ENCODE assay signal across 25 cellular contexts in the genomic region with DNA sequence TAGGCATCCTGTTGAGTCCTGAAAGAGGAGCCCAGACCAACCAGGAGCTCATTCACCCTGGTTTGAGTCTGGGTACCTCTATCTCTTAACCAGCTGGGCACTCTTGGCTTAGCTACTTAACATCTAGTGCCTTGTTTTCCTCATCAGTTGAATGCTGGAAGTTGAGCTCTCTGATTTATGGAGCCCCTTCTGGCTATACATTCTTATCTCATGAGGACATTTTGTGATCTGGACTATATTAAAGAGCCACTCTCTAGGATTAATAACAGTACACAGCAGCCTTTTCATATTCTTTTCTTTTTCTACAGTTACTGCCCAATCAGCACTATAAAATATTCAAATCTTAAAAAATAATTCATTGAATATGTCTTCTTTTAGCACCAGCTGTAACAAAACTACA.
DNase-seq lines count a peak whose midpoint lies in the region; ATAC-seq, FAIRE-seq and TF ChIP-seq lines count a peak whose summit lies in the region.
"Had no signal": no experiment of that assay in that cellular context is flagged by ENCODE, and none has a peak within 500 bp of the region (broad histone marks: within the 10 kb centered on the region; RNA-seq: fewer than 3 reads in every experiment).

No MANE protein-coding gene starts in this region.

- POLR2A ChIA-PET in SK-N-SH (lab: Yijun Ruan, JAX), result no interaction called here
- POLR2A ChIA-PET in K562 (lab: Yijun Ruan, JAX), result interaction anchor here (0.6 to 1.7 kb wide), 4 partner anchors 7 to 144 kb away, joined by 3 to 12 read pairs (median 3); no protein-coding TSS in a partner anchor

- H3K27ac ChIP-seq in SK-N-SH (ENCODE audit: low read depth in 2 of 2, low read length in 1 of 2) (no peak overlapping the region), K562 (ENCODE audit: extremely low read depth, low read depth, low read length) (no peak overlapping the region), mesenchymal stem cell (ENCODE audit: low read length, poor library complexity, severe bottlenecking) (no peak overlapping the region)
- H3K27ac ChIP-seq: 22Rv1; BLaER1 treated with 17β-estradiol and CSF1 and Interleukin-3, amounts not matched to agents 10 nM and 100 nM had no signal

- no peaks in the 10 kb centered on the region for H3K9me1 ChIP-seq in K562 (ENCODE audit: control insufficient read depth, insufficient read depth, low read length)

- peak overlapping the region in 1 of 2 donors; percentile 97 for H3K27ac Mint-ChIP-seq in natural killer cell treated with Interleukin-12 subunit alpha and Interleukin-12 subunit beta and Interleukin-15 and Interleukin-18, amount 100 ng/mL, for 72 hours
- H3K27ac Mint-ChIP-seq: CD14-positive monocyte; CD4-positive, alpha-beta T cell; CD8-positive, alpha-beta memory T cell; GM23338; H9; HFFc6 had no signal

- H2AFZ ChIP-seq in SK-N-SH (ENCODE audit: low read depth) (no peak overlapping the region), K562 (ENCODE audit: low read depth, low read length) (no peak overlapping the region), mesenchymal stem cell (ENCODE audit: low read depth, low read length) (no peak overlapping the region)
- H2AFZ ChIP-seq: GM23338 had no signal

- H3K79me1 ChIP-seq in mesenchymal stem cell (replicated peaks; ENCODE audit: low read length, poor library complexity, severe bottlenecking), result no peaks in the 10 kb centered on the region

- intact Hi-C loops in K562 (cut with micrococcal nuclease), result no loop called here

- H3K23ac ChIP-seq in mesenchymal stem cell (ENCODE audit: low read length in 2 of 2), result no peak overlapping the region

- no peak for TF ChIP-seq POLR2A in K562 (conservative IDR thresholded peaks at IDR 0.05)

- H2BK15ac ChIP-seq in mesenchymal stem cell (ENCODE audit: low read depth, poor library complexity, severe bottlenecking), result no peak overlapping the region

- no peak overlapping the region for H4K8ac ChIP-seq in mesenchymal stem cell (ENCODE audit: low read length)

- no peaks in the 10 kb centered on the region for H3K27me3 ChIP-seq in SK-N-SH (ENCODE audit: insufficient read depth)
- H3K27me3 ChIP-seq in K562 (ENCODE audit: control insufficient read depth in 2 of 2, insufficient read depth in 2 of 2, low read length in 2 of 2), result no peaks in the 10 kb centered on the region; a peak in 1 of 5 replicates
- peaks cover 0 to 35% of the 10 kb centered on the region in 2 experiments for H3K27me3 ChIP-seq in mesenchymal stem cell (ENCODE audit: control insufficient read depth in 1 of 2, insufficient read depth in 1 of 2, low read length in 2 of 2)
- H3K27me3 ChIP-seq: BE2C; BLaER1 treated with 17β-estradiol and CSF1 and Interleukin-3, amounts not matched to agents 10 nM and 100 nM had no signal

- in situ Hi-C loops in K562 (cut with MboI), result no loop called here

- no peak overlapping the region for H2BK12ac ChIP-seq in mesenchymal stem cell (ENCODE audit: low read length in 2 of 2)

- FAIRE-seq in K562 (lab: Jason Lieb, UNC), result no peak
- FAIRE-seq: A204.1, D721Med, GM12891, GM18507 had no signal

- H3K9me3 ChIP-seq in SK-N-SH, result no peaks in the 10 kb centered on the region
- H3K9me3 ChIP-seq in K562 (replicated peaks; ENCODE audit: control insufficient read depth, insufficient read depth, low read depth, low read length), result no peaks in the 10 kb centered on the region
- no peaks in the 10 kb centered on the region for H3K9me3 ChIP-seq in mesenchymal stem cell (ENCODE audit: control insufficient read depth, low read length)
- H3K9me3 ChIP-seq: BE2C had no signal

- no peaks in the 10 kb centered on the region for H3K36me3 Mint-ChIP-seq in natural killer cell treated with Interleukin-12 subunit alpha and Interleukin-12 subunit beta and Interleukin-15 and Interleukin-18, amount 100 ng/mL, for 72 hours
- H3K36me3 Mint-ChIP-seq: CD14-positive monocyte; CD8-positive, alpha-beta memory T cell had no signal

- peaks cover 6% of the 10 kb centered on the region for H3K9me3 Mint-ChIP-seq in natural killer cell treated with Interleukin-12 subunit alpha and Interleukin-12 subunit beta and Interleukin-15 and Interleukin-18, amount 100 ng/mL, for 72 hours
- H3K9me3 Mint-ChIP-seq: CD4-positive, alpha-beta T cell; CD8-positive, alpha-beta memory T cell; H9; HFFc6 had no signal

- no peak overlapping the region for H3K4me3 ChIP-seq in SK-N-SH (ENCODE audit: low read depth in 2 of 2, low read length in 1 of 2)
- H3K4me3 ChIP-seq in K562, result no peak overlapping the region
- no peak overlapping the region for H3K4me3 ChIP-seq in mesenchymal stem cell (ENCODE audit: insufficient read depth in 1 of 2, low read depth in 1 of 2, low read length in 2 of 2)
- H3K4me3 ChIP-seq: BLaER1 treated with 17β-estradiol and CSF1 and Interleukin-3, amounts not matched to agents 10 nM and 100 nM; GM23338 had no signal

- H3K36me3 ChIP-seq in SK-N-SH (replicated peaks in 1 of 2; ENCODE audit: control insufficient read depth in 1 of 2, insufficient read depth in 2 of 2, low read length in 1 of 2) (no peaks in the 10 kb centered on the region), K562 (ENCODE audit: control insufficient read depth, insufficient read depth, low read length) (no peaks in the 10 kb centered on the region), mesenchymal stem cell (ENCODE audit: control insufficient read depth in 1 of 2, insufficient read depth in 2 of 2, low read depth in 1 of 2, low read length in 2 of 2) (no peaks in the 10 kb centered on the region)
- H3K36me3 ChIP-seq: BE2C; BLaER1 treated with 17β-estradiol and CSF1 and Interleukin-3, amounts not matched to agents 10 nM and 100 nM had no signal

- H3K14ac ChIP-seq in mesenchymal stem cell (ENCODE audit: low read length in 2 of 2), result no peak overlapping the region

- H2BK120ac ChIP-seq in mesenchymal stem cell (ENCODE audit: low read depth, low read length), result no peak overlapping the region

- H4K20me1 ChIP-seq in SK-N-SH (ENCODE audit: insufficient read depth), result no peaks in the 10 kb centered on the region
- H4K20me1 ChIP-seq in K562 (replicated peaks; ENCODE audit: control insufficient read depth, insufficient read depth, low read length), result no peaks in the 10 kb centered on the region
- H4K20me1 ChIP-seq: BLaER1 treated with 17β-estradiol and CSF1 and Interleukin-3, amounts not matched to agents 10 nM and 100 nM had no signal

- H4K91ac ChIP-seq in mesenchymal stem cell (ENCODE audit: low read length), result no peak overlapping the region

- peak; percentile 6 for DNase-seq in DMS 273 (lab: John Stamatoyannopoulos, UW; ENCODE audit: unreplicated experiment)
- no peak for DNase-seq in DMS 273 treated with DMSO at 0.1 percent for 48 hours (lab: John Stamatoyannopoulos, UW)
- DNase-seq in SK-N-SH, result no peak
- DNase-seq in K562 (ENCODE audit: extremely low read depth in 1 of 4, low spot score in 3 of 4), result no peak
- DNase-seq in mesenchymal stem cell, result peak; percentile 14
- no peak for DNase-seq in NCI-H82 treated with DMSO at 0.1 percent for 48 hours (lab: John Stamatoyannopoulos, UW; ENCODE audit: unreplicated experiment)
- DNase-seq in natural killer cell treated with Interleukin-12 subunit alpha and Interleukin-12 subunit beta and Interleukin-15 and Interleukin-18, amount 100 ng/mL, for 72 hours (ENCODE audit: low spot score), result no peak
- DNase-seq in NCI-H2196 (lab: John Stamatoyannopoulos, UW; ENCODE audit: unreplicated experiment), result no peak
- DNase-seq: AML-193; BE2C; CD4-positive, alpha-beta T cell; CD8-positive, alpha-beta memory T cell; DMS153; GF-D8; H9; HFFc6 had no signal

- H3K4me1 Mint-ChIP-seq in natural killer cell treated with Interleukin-12 subunit alpha and Interleukin-12 subunit beta and Interleukin-15 and Interleukin-18, amount 100 ng/mL, for 72 hours (ENCODE audit: low read depth in 2 of 2), result peaks cover 41 to 44% of the 10 kb centered on the region in 2 donors

- BruUV-seq in K562 (replicated peaks; lab: Mats Ljungman, UMichigan), result no TSS peak

- H3K18ac ChIP-seq in mesenchymal stem cell (ENCODE audit: low read depth in 1 of 2, low read length in 2 of 2), result no peak overlapping the region

- TF ChIP-seq EP300 in SK-N-SH (IDR thresholded peaks at IDR 0.05; ENCODE audit: borderline replicate concordance in 1 of 2, low read depth in 1 of 2, low read length in 1 of 2) (0 out of 4 replicates have a peak, but pooled peaks of 1 of the 2 experiments have one; percentile 13), K562 (IDR thresholded peaks at IDR 0.05; ENCODE audit: low read length) (no peak)

- H3K9me2 ChIP-seq in SK-N-SH, result no peaks in the 10 kb centered on the region

- no peak overlapping the region for H2BK5ac ChIP-seq in mesenchymal stem cell (ENCODE audit: low read depth, low read length, poor library complexity, severe bottlenecking)

- H3K4me3 Mint-ChIP-seq in natural killer cell treated with Interleukin-12 subunit alpha and Interleukin-12 subunit beta and Interleukin-15 and Interleukin-18, amount 100 ng/mL, for 72 hours, result no peak overlapping the region
- H3K4me3 Mint-ChIP-seq: CD14-positive monocyte; CD4-positive, alpha-beta T cell; CD8-positive, alpha-beta memory T cell; GM23338; H9; HFFc6 had no signal

- H3K27me3 Mint-ChIP-seq in natural killer cell treated with Interleukin-12 subunit alpha and Interleukin-12 subunit beta and Interleukin-15 and Interleukin-18, amount 100 ng/mL, for 72 hours, result peaks cover 9 to 17% of the 10 kb centered on the region in 2 donors
- H3K27me3 Mint-ChIP-seq: CD4-positive, alpha-beta T cell had no signal

- ATAC-seq in K562, result no peak
- no peak for ATAC-seq in natural killer cell treated with Interleukin-12 subunit alpha and Interleukin-12 subunit beta and Interleukin-15 and Interleukin-18, amount 100 ng/mL, for 72 hours
- ATAC-seq: GM23338, HCT116 had no signal

- H3K4me1 ChIP-seq in SK-N-SH (ENCODE audit: control insufficient read depth in 1 of 2, insufficient read depth in 2 of 2, low read depth in 1 of 2, low read length in 1 of 2) (no peaks in the 10 kb centered on the region; a peak in 1 of 4 replicates), K562 (replicated peaks in 1 of 2; ENCODE audit: control insufficient read depth in 2 of 2, insufficient read depth in 2 of 2, low read length in 2 of 2) (peaks cover 0 to 40% of the 10 kb centered on the region in 2 experiments; a peak in 3 of 5 replicates), mesenchymal stem cell (ENCODE audit: control insufficient read depth, insufficient read depth, low read depth, low read length) (peaks cover 5% of the 10 kb centered on the region)
- H3K4me1 ChIP-seq: BE2C had no signal

- no peak overlapping the region for H3K4ac ChIP-seq in mesenchymal stem cell (ENCODE audit: low read depth in 1 of 2, low read length in 2 of 2)

- CTCF ChIA-PET in SK-N-SH (lab: Yijun Ruan, JAX) (no interaction called here), K562 (lab: Yijun Ruan, JAX; ENCODE audit: low intra/inter-chr PET ratio) (no interaction called here)

- TF ChIP-seq CTCF in SK-N-SH (IDR thresholded peaks at IDR 0.05) (no peak), K562 (IDR thresholded peaks at IDR 0.05 in 2 of 3, conservative IDR thresholded peaks at IDR 0.05 in 1 of 3; ENCODE audit: insufficient read depth in 2 of 3, low read depth in 1 of 3, low read length in 3 of 3) (no peak)

- H3K79me2 ChIP-seq in SK-N-SH (ENCODE audit: insufficient read depth) (no peaks in the 10 kb centered on the region), K562 (ENCODE audit: control insufficient read depth, insufficient read depth, low read length) (no peaks in the 10 kb centered on the region)

- TF ChIP-seq RAD21 in SK-N-SH (IDR thresholded peaks at IDR 0.05; ENCODE audit: low read length), result no peak
- TF ChIP-seq RAD21 in K562 (CRISPR knock-in tag; conservative IDR thresholded peaks at IDR 0.05 in 1 of 2, IDR thresholded peaks at IDR 0.05 in 1 of 2), result no peak

- no peak overlapping the region for H2AK5ac ChIP-seq in mesenchymal stem cell (ENCODE audit: low read length, severe bottlenecking)

- no peak overlapping the region for H3K9ac ChIP-seq in SK-N-SH
- no peak overlapping the region for H3K9ac ChIP-seq in K562 (ENCODE audit: insufficient read depth in 1 of 2, low read depth in 2 of 2, low read length in 2 of 2)
- H3K9ac ChIP-seq in mesenchymal stem cell (ENCODE audit: low read length), result no peak overlapping the region
- H3K9ac ChIP-seq: BLaER1 treated with 17β-estradiol and CSF1 and Interleukin-3, amounts not matched to agents 10 nM and 100 nM had no signal

- no peaks in the 10 kb centered on the region for H3F3A ChIP-seq in SK-N-SH (replicated peaks; ENCODE audit: insufficient read depth)

- H3K4me2 ChIP-seq in SK-N-SH (no peak overlapping the region), K562 (ENCODE audit: insufficient read depth, low read length) (no peak overlapping the region), mesenchymal stem cell (ENCODE audit: low read length, poor library complexity, severe bottlenecking) (no peak overlapping the region)
- H3K4me2 ChIP-seq: BLaER1 treated with 17β-estradiol and CSF1 and Interleukin-3, amounts not matched to agents 10 nM and 100 nM; GM23338 had no signal

Comparison
In these comparisons a context has a peak if more than half of its experiments do, and no peak if none do; other contexts are left out.
1. DNase-seq: peak in DMS 273 (single experiment) and mesenchymal stem cell (single experiment); none in DMS 273 treated with DMSO at 0.1 percent for 48 hours (single experiment), SK-N-SH (single experiment), K562 (0 of 4), NCI-H82 treated with DMSO at 0.1 percent for 48 hours (single experiment), natural killer cell treated with Interleukin-12 subunit alpha and Interleukin-12 subunit beta and Interleukin-15 and Interleukin-18, amount 100 ng/mL, for 72 hours (single experiment) and NCI-H2196 (single experiment).